In genomic region chr7:47474937-47475879, GRCh38 we compare ENCODE assay signal across 8 cellular contexts.
DNase-seq lines count a peak whose midpoint lies in the region; ATAC-seq and TF ChIP-seq lines count a peak whose summit lies in the region.

No MANE protein-coding gene starts in this region.

- TF ChIP-seq POLR2A in spleen (IDR thresholded peaks at IDR 0.05), result peak in 1 of 3 donors; percentile 4

- intact Hi-C loops in spleen (cut with DNase I; ENCODE audit: low total_unique reads), result no loop called here

- H3K4me3 ChIP-seq in AG04450 (ENCODE audit: low read depth, low read length), result no peak overlapping the region
- H3K4me3 ChIP-seq in spleen, result peak overlapping the region in 1 of 8 donors; percentile 36

- no peak overlapping the region for H3K4me3 Mint-ChIP-seq in activated naive CD8-positive, alpha-beta T cell treated with anti-CD3 and anti-CD28 coated beads, Interleukin-2, amount 50 U/mL, for 24 hours

- 39 to 54% (median 46%) methylated on average over 20 to 24 of the region's 24 CpGs for WGBS in spleen, 5 donors

- H3K4me1 ChIP-seq in spleen, result peaks cover 33 to 87% (median 67%) of the 10 kb centered on the region in 6 donors

- H3K27me3 ChIP-seq in AG04450 (ENCODE audit: control insufficient read depth, insufficient read depth, low read length), result no peaks in the 10 kb centered on the region
- H3K27me3 ChIP-seq in spleen (replicated peaks in 1 of 7), result no peaks in the 10 kb centered on the region

- CTCF ChIA-PET in AG04450 (lab: Charles Lee), result interaction anchor here (1.0 kb wide), 1 partner anchor 209 kb away, joined by 3 read pairs; no protein-coding TSS in a partner anchor

- no peaks in the 10 kb centered on the region; the same call in 1 of the 2 replicates for H3K9me3 ChIP-seq in AG04450 (ENCODE audit: control insufficient read depth, insufficient read depth, low read length)
- no peaks in the 10 kb centered on the region for H3K9me3 ChIP-seq in spleen

- H3K9me3 Mint-ChIP-seq in activated naive CD8-positive, alpha-beta T cell treated with anti-CD3 and anti-CD28 coated beads, Interleukin-2, amount 50 U/mL, for 24 hours, result no peaks in the 10 kb centered on the region

- H3K27me3 Mint-ChIP-seq in activated naive CD8-positive, alpha-beta T cell treated with anti-CD3 and anti-CD28 coated beads, Interleukin-2, amount 50 U/mL, for 24 hours, result no peaks in the 10 kb centered on the region

- no peak overlapping the region for H3K27ac Mint-ChIP-seq in activated naive CD8-positive, alpha-beta T cell treated with anti-CD3 and anti-CD28 coated beads, Interleukin-2, amount 50 U/mL, for 24 hours

- peak overlapping the region; percentile 57 for H3K27ac ChIP-seq in AG04450 (ENCODE audit: low read depth, low read length)
- H3K27ac ChIP-seq in spleen, result peak overlapping the region; percentile 22 to 84 (median 76)

- peaks cover 10% of the 10 kb centered on the region for H3K4me1 Mint-ChIP-seq in activated naive CD8-positive, alpha-beta T cell treated with anti-CD3 and anti-CD28 coated beads, Interleukin-2, amount 50 U/mL, for 24 hours

- POLR2A ChIA-PET in AG04450 (lab: Yijun Ruan, JAX), result interaction anchor here (0.6 to 1.6 kb wide), 7 partner anchors 15 to 226 kb away, joined by 3 to 6 read pairs (median 3); no protein-coding TSS in a partner anchor

- peaks cover 0 to 32% (median 0%) of the 10 kb centered on the region in 6 donors for H3K36me3 ChIP-seq in spleen

- peak; percentile 81 for DNase-seq in AG04450 (ENCODE audit: low read depth, low spot score)
- peak; percentile 96 for DNase-seq in MV-4-11 (lab: John Stamatoyannopoulos, UW)
- DNase-seq in activated naive CD8-positive, alpha-beta T cell treated with anti-CD3 and anti-CD28 coated beads, Interleukin-2, amount 50 U/mL, for 24 hours, result peak; percentile 33
- peak; percentile 88 for DNase-seq in iPS-NIHi7 (ENCODE audit: extremely low spot score)
- peak; percentile 91 for DNase-seq in spleen
- no peak for DNase-seq in stimulated activated CD4-positive, alpha-beta T cell treated with anti-CD3 and anti-CD28 coated beads, Interleukin-4, amount 100 ng/mL, for 4 hours

- TF ChIP-seq CTCF in AG04450 (IDR thresholded peaks at IDR 0.05; ENCODE audit: low read depth, low read length) (0 out of 2 replicates have a peak, but pooled peaks have one; percentile 9), spleen (IDR thresholded peaks at IDR 0.05 in 8 of 11, conservative IDR thresholded peaks at IDR 0.05 in 3 of 11) (peak in 7 of 11 experiments; percentile 3 to 43 (median 24))

- H3K36me3 Mint-ChIP-seq in activated naive CD8-positive, alpha-beta T cell treated with anti-CD3 and anti-CD28 coated beads, Interleukin-2, amount 50 U/mL, for 24 hours (ENCODE audit: low read depth), result no peaks in the 10 kb centered on the region

- peak; percentile 93 for ATAC-seq in GM18502 (IDR thresholded peaks at IDR 0.05; ENCODE audit: poor library complexity, unreplicated experiment)
- ATAC-seq in HG02642 (IDR thresholded peaks at IDR 0.05; ENCODE audit: poor library complexity, unreplicated experiment), result peak; percentile 89
- ATAC-seq in activated naive CD8-positive, alpha-beta T cell treated with anti-CD3 and anti-CD28 coated beads, Interleukin-2, amount 50 U/mL, for 24 hours, result peak; percentile 74

Comparison
In these comparisons a context has a peak if more than half of its experiments do, and no peak if none do; other contexts are left out.
1. DNase-seq: peak in AG04450 (single experiment), MV-4-11 (single experiment), activated naive CD8-positive, alpha-beta T cell treated with anti-CD3 and anti-CD28 coated beads, Interleukin-2, amount 50 U/mL, for 24 hours (single experiment), iPS-NIHi7 (single experiment) and spleen (single experiment); none in stimulated activated CD4-positive, alpha-beta T cell treated with anti-CD3 and anti-CD28 coated beads, Interleukin-4, amount 100 ng/mL, for 4 hours (0 of 2).
2. Peak in every context shown above with its lines, with median percentiles within 50 percentile points of each other: ATAC-seq.